In genomic region chr21:38965910-38966504, GRCh38 we compare ENCODE assay signal across 9 cellular contexts.
DNase-seq lines count a peak whose midpoint lies in the region; ATAC-seq and TF ChIP-seq lines count a peak whose summit lies in the region.
"Had no signal": no experiment of that assay in that cellular context is flagged by ENCODE, and none has a peak within 500 bp of the region (broad histone marks: within the 10 kb centered on the region; RNA-seq: fewer than 3 reads in every experiment).

No MANE protein-coding gene starts in this region.

- H3K27me3 ChIP-seq in endocrine pancreas (ENCODE audit: control insufficient read depth, insufficient read depth, low read length) (no peaks in the 10 kb centered on the region), neural progenitor cell (no peaks in the 10 kb centered on the region)

- TF ChIP-seq CTCF in neural progenitor cell (IDR thresholded peaks at IDR 0.05) (no peak), GM13976 (IDR thresholded peaks at IDR 0.05; ENCODE audit: borderline replicate concordance, control extremely low read depth, extremely low read depth, insufficient read depth, missing control alignments) (no peak)

- peak overlapping the region; percentile 45 for H3K4me3 ChIP-seq in endocrine pancreas (ENCODE audit: control insufficient read depth, insufficient read depth, low read length)
- no peak overlapping the region for H3K4me3 ChIP-seq in neural progenitor cell

- no peak overlapping the region for H3K4me2 ChIP-seq in neural progenitor cell

- no peaks in the 10 kb centered on the region for H3K79me2 ChIP-seq in neural progenitor cell (ENCODE audit: low read depth)

- no peaks in the 10 kb centered on the region for H3K36me3 ChIP-seq in endocrine pancreas (ENCODE audit: control insufficient read depth, insufficient read depth, low read length)
- no peaks in the 10 kb centered on the region for H3K36me3 ChIP-seq in neural progenitor cell

- CTCF ChIA-PET in T-cell (lab: Charles Lee): no interaction called here

- no peaks in the 10 kb centered on the region for H3F3A ChIP-seq in neural progenitor cell (ENCODE audit: low read depth)

- H3K9me3 ChIP-seq in endocrine pancreas (ENCODE audit: control insufficient read depth, low read length) (no peaks in the 10 kb centered on the region), neural progenitor cell (ENCODE audit: low read depth) (no peaks in the 10 kb centered on the region)

- no peaks in the 10 kb centered on the region for H3K4me1 ChIP-seq in endocrine pancreas (ENCODE audit: control insufficient read depth, insufficient read depth, low read length)
- H3K4me1 ChIP-seq in neural progenitor cell: no peaks in the 10 kb centered on the region

- peak; percentile 40 for DNase-seq in EH (ENCODE audit: low read depth)
- DNase-seq in NCI-H2107 (lab: John Stamatoyannopoulos, UW): peak; percentile 82
- peak; percentile 47 for DNase-seq in neural progenitor cell (ENCODE audit: low spot score)
- no peak for DNase-seq in GM13976 (ENCODE audit: low spot score)
- DNase-seq in T-cell: no peak
- DNase-seq: GF-D8 had no signal

- H2AFZ ChIP-seq in neural progenitor cell (replicated peaks): peak overlapping the region; percentile 96

- POLR2A ChIA-PET in T-cell (lab: Charles Lee): interaction anchor here in 1 of 2 donors (0.6 kb wide), 1 partner anchor 41 kb away, joined by 4 read pairs; no protein-coding TSS in a partner anchor

- peaks cover 16% of the 10 kb centered on the region for H3K9me3 Mint-ChIP-seq in neural progenitor cell
- H3K9me3 Mint-ChIP-seq in T-cell: peaks cover 2 to 4% (median 4%) of the 10 kb centered on the region in 3 donors

- in situ Hi-C loops in GM13976 (cut with MboI; ENCODE audit: low sequenced_read_pairs, unreplicated experiment): no loop called here

- H3K27ac Mint-ChIP-seq in neural progenitor cell: no peak overlapping the region
- H3K27ac Mint-ChIP-seq in T-cell: no peak overlapping the region

- ATAC-seq in HG03159 (IDR thresholded peaks at IDR 0.05; ENCODE audit: unreplicated experiment) (no peak), HG03175 (IDR thresholded peaks at IDR 0.05; ENCODE audit: unreplicated experiment) (no peak), T-cell (replicated peaks in 1 of 4) (no peak)

- H3K4me3 Mint-ChIP-seq in neural progenitor cell: no peak overlapping the region
- no peak overlapping the region for H3K4me3 Mint-ChIP-seq in T-cell

- H3K36me3 Mint-ChIP-seq in neural progenitor cell (peaks cover under 1% of the 10 kb centered on the region), T-cell (no peaks in the 10 kb centered on the region)

- no peak overlapping the region for H3K9ac ChIP-seq in endocrine pancreas (ENCODE audit: control insufficient read depth, insufficient read depth, low read length)
- no peak overlapping the region for H3K9ac ChIP-seq in neural progenitor cell

- no peak overlapping the region for H3K27ac ChIP-seq in neural progenitor cell

- H3K4me1 Mint-ChIP-seq in neural progenitor cell (no peaks in the 10 kb centered on the region), T-cell (no peaks in the 10 kb centered on the region)

- no peaks in the 10 kb centered on the region for H4K20me1 ChIP-seq in neural progenitor cell (ENCODE audit: low read depth)

- H3K27me3 Mint-ChIP-seq in neural progenitor cell (ENCODE audit: insufficient read depth, low read depth): peaks cover 4% of the 10 kb centered on the region
- peaks cover 0 to 3% of the 10 kb centered on the region in 2 donors for H3K27me3 Mint-ChIP-seq in T-cell

Comparison
In these comparisons a context has a peak if more than half of its experiments do, and no peak if none do; other contexts are left out.
1. DNase-seq: peak in EH (single experiment), NCI-H2107 (single experiment) and neural progenitor cell (single experiment); none in GM13976 (single experiment) and T-cell (0 of 34).